In genomic region chr7:150941983-150942590, GRCh38 we compare ENCODE assay signal across 8 cellular contexts.
DNase-seq lines count a peak whose midpoint lies in the region; ATAC-seq and TF ChIP-seq lines count a peak whose summit lies in the region.

No MANE protein-coding gene starts in this region.

- H3K4me3 ChIP-seq in Loucy (ENCODE audit: low read length, poor library complexity, severe bottlenecking) = peak overlapping the region; percentile 11

- H3K4me1 ChIP-seq in Loucy (ENCODE audit: insufficient read depth, low read length, poor library complexity, severe bottlenecking) = peaks cover 81% of the 10 kb centered on the region

- no peaks in the 10 kb centered on the region for H3K36me3 ChIP-seq in Loucy (ENCODE audit: insufficient read depth, low read length)

- H3K79me2 ChIP-seq in Loucy (ENCODE audit: insufficient read depth, low read length) = no peaks in the 10 kb centered on the region

- DNase-seq in DMS53 (lab: John Stamatoyannopoulos, UW) (peak; percentile 96), iPS-NIHi11 (ENCODE audit: low spot score) (peak; percentile 59), NCI-H82 treated with DMSO at 0.1 percent for 48 hours (lab: John Stamatoyannopoulos, UW; ENCODE audit: unreplicated experiment) (no peak)
- peak; percentile 27 for DNase-seq in activated CD4-positive, alpha-beta T cell treated with anti-CD3 and anti-CD28 coated beads, Interleukin-2, amount 50 U/mL, for 1 hour
- DNase-seq in stimulated activated naive CD4-positive, alpha-beta T cell treated with Interleukin-2 at 50 U/mL for 16 hours (lab: John Stamatoyannopoulos, UW) = peak; percentile 29

- no peaks in the 10 kb centered on the region for H4K20me1 ChIP-seq in Loucy (ENCODE audit: insufficient read depth, low read length, poor library complexity, severe bottlenecking)

- H3K27me3 ChIP-seq in Loucy (ENCODE audit: insufficient read depth, low read length, poor library complexity, severe bottlenecking) = no peaks in the 10 kb centered on the region

- H3K9me3 ChIP-seq in Loucy (ENCODE audit: insufficient read depth, low read depth, low read length) = no peaks in the 10 kb centered on the region

- H3K4me2 ChIP-seq in Loucy (ENCODE audit: low read depth, low read length, poor library complexity, severe bottlenecking) = peak overlapping the region; percentile 58

- peaks cover 4% of the 10 kb centered on the region; the same call in 1 of the 2 replicates for H3F3A ChIP-seq in Loucy (ENCODE audit: low read depth)

- no peak overlapping the region for H2AFZ ChIP-seq in Loucy (ENCODE audit: low read length)

- no peak for TF ChIP-seq CTCF in Loucy (conservative IDR thresholded peaks at IDR 0.05; ENCODE audit: low read length)

- H3K9ac ChIP-seq in Loucy (ENCODE audit: low read depth, low read length, poor library complexity, severe bottlenecking) = peak overlapping the region; percentile 64

- no peak for ATAC-seq in GM21390 (IDR thresholded peaks at IDR 0.05; ENCODE audit: unreplicated experiment)
- ATAC-seq in GM21737 (IDR thresholded peaks at IDR 0.05; ENCODE audit: unreplicated experiment) = no peak

- H3K9me2 ChIP-seq in Loucy (replicated peaks; ENCODE audit: low read depth, low read length) = no peaks in the 10 kb centered on the region
